22 cellular contexts compared by ENCODE assay signal in the genomic region with DNA sequence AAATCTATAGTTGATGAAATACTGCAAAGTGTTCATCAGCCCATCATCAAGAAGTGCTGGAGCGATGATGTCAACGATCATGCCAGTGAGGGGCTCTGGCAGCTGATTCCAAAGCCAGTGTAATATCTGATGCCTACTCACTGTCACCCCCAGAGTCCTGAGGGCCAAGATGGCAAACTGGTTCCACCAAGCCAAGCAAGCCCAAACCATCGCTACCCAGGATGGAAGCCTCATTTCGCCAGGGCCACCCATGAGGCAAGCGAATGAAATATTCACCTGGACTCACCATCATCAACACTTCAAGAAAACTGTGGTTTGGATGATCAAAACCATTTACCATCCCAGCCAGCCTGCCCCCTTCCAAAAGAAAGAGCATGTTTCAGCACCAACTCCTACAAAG.
"Had no signal": no experiment of that assay in that cellular context is flagged by ENCODE, and none has a peak within 500 bp of the region (broad histone marks: within the 10 kb centered on the region; RNA-seq: fewer than 3 reads in every experiment).

No MANE protein-coding gene starts in this region.

- H3K4me3 ChIP-seq: MG63 had no signal

- DNase-seq: IMR-90, Karpas-422, KG1, MG63, NCI-H1092, NCI-H1105 treated with DMSO at 0.1 percent for 48 hours, NCI-H1417 treated with DMSO at 0.1 percent for 48 hours, NCI-H146, NCI-H1694 treated with DMSO at 0.1 percent for 48 hours, NCI-H1930, NCI-H2081, NCI-H2107, NCI-H2227 treated with DMSO at 0.1 percent for 48 hours, NCI-H524, NCI-H526 treated with DMSO at 0.1 percent for 48 hours, NCI-H748 treated with DMSO at 0.1 percent for 48 hours, RPMI8226, SHP77, SK-N-SH, SW 1271 had no signal

- H3K36me3 ChIP-seq: MG63 had no signal

- H3K9me3 ChIP-seq: MG63, SK-N-SH had no signal

- FAIRE-seq: HepG2, RCC 7860 had no signal
